Comparison of ENCODE assay signal across 2 cellular contexts in the genomic region with DNA sequence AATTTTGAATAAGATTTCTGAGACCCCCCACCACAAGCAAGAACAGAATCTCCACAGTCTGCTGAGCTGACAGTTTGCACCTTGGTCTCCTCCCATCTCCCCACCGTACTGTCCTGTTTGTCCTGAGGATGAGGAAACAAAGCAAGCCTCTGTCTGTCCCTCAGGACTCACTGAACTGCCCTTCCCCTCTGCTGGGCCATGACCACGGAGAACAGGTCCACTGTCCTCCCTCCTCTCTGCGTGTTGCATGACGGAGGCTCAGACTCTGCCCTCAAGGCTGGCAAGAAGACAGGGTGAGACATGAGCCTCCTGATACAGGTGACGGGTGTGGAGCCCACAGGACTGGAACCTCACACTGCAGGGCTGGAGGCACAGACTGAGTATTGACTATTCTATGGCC. TPM values are rescaled to one million over a fixed set of nuclear protein-coding genes. Genes with fewer than 3 reads are reported as not detected.
"Had no signal": no experiment of that assay in that cellular context is flagged by ENCODE, and none has a peak within 500 bp of the region (broad histone marks: within the 10 kb centered on the region; RNA-seq: fewer than 3 reads in every experiment).

No MANE protein-coding gene starts in this region.

RNA-seq across cellular contexts. Expression of a gene that starts 22.5 kb away (rescaled TPM):
- total RNA-seq: cardiac muscle cell, chondrocyte had no signal
- polyA plus RNA-seq: cardiac muscle cell had no signal
